1 cellular context compared by ENCODE assay signal in the genomic region with DNA sequence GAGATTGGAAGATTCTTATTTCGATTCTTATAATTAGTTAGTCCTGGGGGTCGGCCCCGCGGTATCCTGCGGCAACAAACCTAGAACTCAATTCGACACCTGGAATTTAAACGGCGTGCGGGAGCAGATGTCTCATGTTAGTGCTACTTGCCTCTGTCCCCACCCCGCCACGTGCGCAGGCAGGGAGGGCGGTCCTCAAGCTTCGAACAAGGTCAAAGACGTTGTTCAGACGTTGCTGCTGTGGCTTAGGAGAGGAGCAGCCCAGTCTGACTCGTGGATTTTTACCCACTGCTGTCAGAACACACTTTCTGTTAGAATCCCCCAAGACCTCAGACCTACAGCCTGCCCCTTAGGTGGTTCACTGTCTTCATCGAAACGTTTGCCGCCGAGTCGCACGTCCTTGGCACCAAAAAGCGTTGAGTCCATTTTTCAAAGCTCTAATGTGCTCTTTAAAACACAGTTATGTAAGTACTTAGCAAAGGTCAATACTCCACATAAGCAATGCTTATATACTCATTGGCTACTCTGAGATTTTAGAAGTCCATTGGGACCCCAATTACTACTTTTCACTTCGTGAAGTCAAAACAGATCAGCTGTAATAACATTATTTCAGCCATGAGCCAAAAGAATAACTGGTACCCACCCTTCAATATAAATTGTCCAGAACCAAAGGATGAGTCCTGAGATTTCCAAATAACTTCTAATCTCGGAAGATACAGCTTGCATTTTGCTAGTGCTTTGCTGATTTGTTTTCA.
TF ChIP-seq lines count a peak whose summit lies in the region.

No MANE protein-coding gene starts in this region.

TF ChIP-seq in K562, 482 proteins besides CTCF, POLR2A, EP300 and RAD21 (continued from another document and continues in another):
- TF ChIP-seq, protein P1, sequence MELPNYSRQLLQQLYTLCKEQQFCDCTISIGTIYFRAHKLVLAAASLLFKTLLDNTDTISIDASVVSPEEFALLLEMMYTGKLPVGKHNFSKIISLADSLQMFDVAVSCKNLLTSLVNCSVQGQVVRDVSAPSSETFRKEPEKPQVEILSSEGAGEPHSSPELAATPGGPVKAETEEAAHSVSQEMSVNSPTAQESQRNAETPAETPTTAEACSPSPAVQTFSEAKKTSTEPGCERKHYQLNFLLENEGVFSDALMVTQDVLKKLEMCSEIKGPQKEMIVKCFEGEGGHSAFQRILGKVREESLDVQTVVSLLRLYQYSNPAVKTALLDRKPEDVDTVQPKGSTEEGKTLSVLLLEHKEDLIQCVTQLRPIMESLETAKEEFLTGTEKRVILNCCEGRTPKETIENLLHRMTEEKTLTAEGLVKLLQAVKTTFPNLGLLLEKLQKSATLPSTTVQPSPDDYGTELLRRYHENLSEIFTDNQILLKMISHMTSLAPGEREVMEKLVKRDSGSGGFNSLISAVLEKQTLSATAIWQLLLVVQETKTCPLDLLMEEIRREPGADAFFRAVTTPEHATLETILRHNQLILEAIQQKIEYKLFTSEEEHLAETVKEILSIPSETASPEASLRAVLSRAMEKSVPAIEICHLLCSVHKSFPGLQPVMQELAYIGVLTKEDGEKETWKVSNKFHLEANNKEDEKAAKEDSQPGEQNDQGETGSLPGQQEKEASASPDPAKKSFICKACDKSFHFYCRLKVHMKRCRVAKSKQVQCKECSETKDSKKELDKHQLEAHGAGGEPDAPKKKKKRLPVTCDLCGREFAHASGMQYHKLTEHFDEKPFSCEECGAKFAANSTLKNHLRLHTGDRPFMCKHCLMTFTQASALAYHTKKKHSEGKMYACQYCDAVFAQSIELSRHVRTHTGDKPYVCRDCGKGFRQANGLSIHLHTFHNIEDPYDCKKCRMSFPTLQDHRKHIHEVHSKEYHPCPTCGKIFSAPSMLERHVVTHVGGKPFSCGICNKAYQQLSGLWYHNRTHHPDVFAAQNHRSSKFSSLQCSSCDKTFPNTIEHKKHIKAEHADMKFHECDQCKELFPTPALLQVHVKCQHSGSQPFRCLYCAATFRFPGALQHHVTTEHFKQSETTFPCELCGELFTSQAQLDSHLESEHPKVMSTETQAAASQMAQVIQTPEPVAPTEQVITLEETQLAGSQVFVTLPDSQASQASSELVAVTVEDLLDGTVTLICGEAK (IDR thresholded peaks at IDR 0.05) = no peak
- TF ChIP-seq, protein P1 (CRISPR knock-in tag; IDR thresholded peaks at IDR 0.05) = peak; percentile 78
- TF ChIP-seq YBX1 (IDR thresholded peaks at IDR 0.05) = no peak
- TF ChIP-seq LARP7 (IDR thresholded peaks at IDR 0.05) = no peak
- TF ChIP-seq EP400 (IDR thresholded peaks at IDR 0.05) = peak; percentile 99
- TF ChIP-seq ZNF165 (CRISPR knock-in tag; IDR thresholded peaks at IDR 0.05; ENCODE audit: borderline replicate concordance) = peak; percentile 46; the same call in 1 of the 2 replicates
- TF ChIP-seq ZNF253 (CRISPR knock-in tag; conservative IDR thresholded peaks at IDR 0.05) = no peak
- TF ChIP-seq WHSC1 (IDR thresholded peaks at IDR 0.05; ENCODE audit: low read length) = no peak
- no peak for TF ChIP-seq ZBED1 (IDR thresholded peaks at IDR 0.05)
- no peak for TF ChIP-seq TBP (optimal IDR thresholded peaks at IDR 0.05; ENCODE audit: low read depth, low read length)
- no peak for TF ChIP-seq CHD4 (IDR thresholded peaks at IDR 0.05; ENCODE audit: insufficient read depth, insufficient replicate concordance, low read depth, low read length, poor library complexity, severe bottlenecking)
- TF ChIP-seq BRD9 (IDR thresholded peaks at IDR 0.05; ENCODE audit: low read depth, partially characterized antibody) = peak; percentile 93
- no peak for TF ChIP-seq EZH2 (IDR thresholded peaks at IDR 0.05; ENCODE audit: borderline replicate concordance, low read depth, low read length)
- TF ChIP-seq ZNF77 (CRISPR knock-in tag; IDR thresholded peaks at IDR 0.05) = no peak
- no peak for TF ChIP-seq ZNF133 (CRISPR knock-in tag; IDR thresholded peaks at IDR 0.05)
- TF ChIP-seq MYBL2 (IDR thresholded peaks at IDR 0.05; ENCODE audit: low read depth) = peak; percentile 69
- no peak for TF ChIP-seq MYBL2 (CRISPR knock-in tag; IDR thresholded peaks at IDR 0.05; ENCODE audit: borderline replicate concordance)
- TF ChIP-seq RBM17 (IDR thresholded peaks at IDR 0.05; ENCODE audit: borderline replicate concordance, low read depth, low read length) = no peak
- peak; percentile 75 for TF ChIP-seq ZNF263 (CRISPR knock-in tag; IDR thresholded peaks at IDR 0.05; ENCODE audit: borderline replicate concordance)
- TF ChIP-seq, protein P2, sequence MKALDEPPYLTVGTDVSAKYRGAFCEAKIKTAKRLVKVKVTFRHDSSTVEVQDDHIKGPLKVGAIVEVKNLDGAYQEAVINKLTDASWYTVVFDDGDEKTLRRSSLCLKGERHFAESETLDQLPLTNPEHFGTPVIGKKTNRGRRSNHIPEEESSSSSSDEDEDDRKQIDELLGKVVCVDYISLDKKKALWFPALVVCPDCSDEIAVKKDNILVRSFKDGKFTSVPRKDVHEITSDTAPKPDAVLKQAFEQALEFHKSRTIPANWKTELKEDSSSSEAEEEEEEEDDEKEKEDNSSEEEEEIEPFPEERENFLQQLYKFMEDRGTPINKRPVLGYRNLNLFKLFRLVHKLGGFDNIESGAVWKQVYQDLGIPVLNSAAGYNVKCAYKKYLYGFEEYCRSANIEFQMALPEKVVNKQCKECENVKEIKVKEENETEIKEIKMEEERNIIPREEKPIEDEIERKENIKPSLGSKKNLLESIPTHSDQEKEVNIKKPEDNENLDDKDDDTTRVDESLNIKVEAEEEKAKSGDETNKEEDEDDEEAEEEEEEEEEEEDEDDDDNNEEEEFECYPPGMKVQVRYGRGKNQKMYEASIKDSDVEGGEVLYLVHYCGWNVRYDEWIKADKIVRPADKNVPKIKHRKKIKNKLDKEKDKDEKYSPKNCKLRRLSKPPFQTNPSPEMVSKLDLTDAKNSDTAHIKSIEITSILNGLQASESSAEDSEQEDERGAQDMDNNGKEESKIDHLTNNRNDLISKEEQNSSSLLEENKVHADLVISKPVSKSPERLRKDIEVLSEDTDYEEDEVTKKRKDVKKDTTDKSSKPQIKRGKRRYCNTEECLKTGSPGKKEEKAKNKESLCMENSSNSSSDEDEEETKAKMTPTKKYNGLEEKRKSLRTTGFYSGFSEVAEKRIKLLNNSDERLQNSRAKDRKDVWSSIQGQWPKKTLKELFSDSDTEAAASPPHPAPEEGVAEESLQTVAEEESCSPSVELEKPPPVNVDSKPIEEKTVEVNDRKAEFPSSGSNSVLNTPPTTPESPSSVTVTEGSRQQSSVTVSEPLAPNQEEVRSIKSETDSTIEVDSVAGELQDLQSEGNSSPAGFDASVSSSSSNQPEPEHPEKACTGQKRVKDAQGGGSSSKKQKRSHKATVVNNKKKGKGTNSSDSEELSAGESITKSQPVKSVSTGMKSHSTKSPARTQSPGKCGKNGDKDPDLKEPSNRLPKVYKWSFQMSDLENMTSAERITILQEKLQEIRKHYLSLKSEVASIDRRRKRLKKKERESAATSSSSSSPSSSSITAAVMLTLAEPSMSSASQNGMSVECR (CRISPR knock-in tag; IDR thresholded peaks at IDR 0.05) = peak; percentile 96
- TF ChIP-seq DACH1 (IDR thresholded peaks at IDR 0.05; ENCODE audit: partially characterized antibody) = no peak
- no peak for TF ChIP-seq RFX5 (IDR thresholded peaks at IDR 0.05; ENCODE audit: low read depth, low read length)
- peak in 1 of 2 experiments; percentile 90; a peak in 3 of 4 replicates for TF ChIP-seq HDAC1 (IDR thresholded peaks at IDR 0.05)
- TF ChIP-seq NFIC (IDR thresholded peaks at IDR 0.05) = no peak
- no peak for TF ChIP-seq KLF1 (tag; IDR thresholded peaks at IDR 0.05)
- TF ChIP-seq, protein P3, sequence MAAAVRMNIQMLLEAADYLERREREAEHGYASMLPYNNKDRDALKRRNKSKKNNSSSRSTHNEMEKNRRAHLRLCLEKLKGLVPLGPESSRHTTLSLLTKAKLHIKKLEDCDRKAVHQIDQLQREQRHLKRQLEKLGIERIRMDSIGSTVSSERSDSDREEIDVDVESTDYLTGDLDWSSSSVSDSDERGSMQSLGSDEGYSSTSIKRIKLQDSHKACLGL (CRISPR knock-in tag; IDR thresholded peaks at IDR 0.05; ENCODE audit: borderline replicate concordance, poor library complexity, severe bottlenecking) = peak; percentile 86
- TF ChIP-seq, protein P4, sequence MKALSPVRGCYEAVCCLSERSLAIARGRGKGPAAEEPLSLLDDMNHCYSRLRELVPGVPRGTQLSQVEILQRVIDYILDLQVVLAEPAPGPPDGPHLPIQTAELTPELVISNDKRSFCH (CRISPR knock-in tag; IDR thresholded peaks at IDR 0.05) = no peak
- TF ChIP-seq, protein P4 (tag; IDR thresholded peaks at IDR 0.05) = peak; percentile 92
- TF ChIP-seq ZNF217 (CRISPR knock-in tag; IDR thresholded peaks at IDR 0.05) = peak; percentile 91; the same call in 1 of the 2 replicates
- TF ChIP-seq FOXJ2 (tag; IDR thresholded peaks at IDR 0.05) = no peak; the same call in 1 of the 2 replicates
- TF ChIP-seq SRSF9 (IDR thresholded peaks at IDR 0.05; ENCODE audit: borderline replicate concordance, low read depth, low read length) = no peak
